ENCODE assay signal across 8 cellular contexts in genomic region chr13:100088282-100088647, GRCh38. TPM values are rescaled to one million over a fixed set of nuclear protein-coding genes. Genes with fewer than 3 reads are reported as not detected.
DNase-seq lines count a peak whose midpoint lies in the region; ATAC-seq and TF ChIP-seq lines count a peak whose summit lies in the region.

No MANE protein-coding gene starts in this region.

- H3K27me3 ChIP-seq in SK-N-SH (ENCODE audit: insufficient read depth) = no peaks in the 10 kb centered on the region
- no peaks in the 10 kb centered on the region for H3K27me3 ChIP-seq in prostate gland (replicated peaks; ENCODE audit: insufficient read depth)

- TF ChIP-seq RAD21 in SK-N-SH (IDR thresholded peaks at IDR 0.05; ENCODE audit: low read length) = no peak

- ATAC-seq in GM21367 (IDR thresholded peaks at IDR 0.05; ENCODE audit: unreplicated experiment) = no peak

- TF ChIP-seq CTCF in GM12865 (IDR thresholded peaks at IDR 0.05; ENCODE audit: insufficient read depth, low read depth, low read length, missing control alignments) (no peak), SK-N-SH (IDR thresholded peaks at IDR 0.05) (no peak), fibroblast of the aortic adventitia (IDR thresholded peaks at IDR 0.05; ENCODE audit: insufficient read depth, low read length) (no peak), prostate gland (IDR thresholded peaks at IDR 0.05) (no peak)

- peak overlapping the region; percentile 70; the same call in 1 of the 2 replicates for H3K9ac ChIP-seq in SK-N-SH

- H2AFZ ChIP-seq in SK-N-SH (ENCODE audit: low read depth) = peak overlapping the region; percentile 86

- H3K9me2 ChIP-seq in SK-N-SH = no peaks in the 10 kb centered on the region

- peak overlapping the region; percentile 72 for H3K4me2 ChIP-seq in SK-N-SH

- WGBS in SK-N-SH (ENCODE audit: low lambda C conversion rate) = 37% methylated on average over 12 of the region's 12 CpGs
- WGBS in prostate gland = 40% methylated on average over 12 of the region's 12 CpGs

- H3F3A ChIP-seq in SK-N-SH (replicated peaks; ENCODE audit: insufficient read depth) = no peaks in the 10 kb centered on the region

- TF ChIP-seq POLR2A in prostate gland (IDR thresholded peaks at IDR 0.05) = no peak

- no peak for DNase-seq in GM12865 (ENCODE audit: low read depth)
- DNase-seq in SK-N-SH = no peak
- no peak for DNase-seq in fibroblast of the aortic adventitia (ENCODE audit: low read depth)
- no peak for DNase-seq in prostate gland (ENCODE audit: low spot score)
- DNase-seq in mesenteric fat pad (ENCODE audit: low spot score) = no peak
- DNase-seq in activated CD4-positive, CD25-positive, alpha-beta regulatory T cell (lab: John Stamatoyannopoulos, UW) = no peak
- DNase-seq in activated naive CD4-positive, alpha-beta T cell treated with Interleukin-2 at 50 U/mL for 16 hours = no peak

- POLR2A ChIA-PET in SK-N-SH (lab: Yijun Ruan, JAX) = no interaction called here

- intact Hi-C loops in prostate gland (cut with DNase I) = no loop called here

- H3K4me1 ChIP-seq in SK-N-SH (ENCODE audit: control insufficient read depth in 1 of 2, insufficient read depth in 2 of 2, low read depth in 1 of 2, low read length in 1 of 2) (peaks cover 6 to 9% of the 10 kb centered on the region in 2 experiments; a peak in 3 of 4 replicates), prostate gland (replicated peaks) (no peaks in the 10 kb centered on the region)

- H3K79me2 ChIP-seq in SK-N-SH (ENCODE audit: insufficient read depth) = peaks cover 51% of the 10 kb centered on the region

- TF ChIP-seq EP300 in SK-N-SH (IDR thresholded peaks at IDR 0.05; ENCODE audit: borderline replicate concordance in 1 of 2, low read depth in 1 of 2, low read length in 1 of 2) = no peak

- CTCF ChIA-PET in SK-N-SH (lab: Yijun Ruan, JAX) = interaction anchor here (1.2 to 1.6 kb wide), 3 partner anchors 13 to 189 kb away, joined by 3 to 5 read pairs (median 3); no protein-coding TSS in a partner anchor

- no peaks in the 10 kb centered on the region for H3K36me3 ChIP-seq in SK-N-SH (replicated peaks in 1 of 2; ENCODE audit: control insufficient read depth in 1 of 2, insufficient read depth in 2 of 2, low read length in 1 of 2)
- no peaks in the 10 kb centered on the region for H3K36me3 ChIP-seq in prostate gland

- peaks cover 17% of the 10 kb centered on the region for H4K20me1 ChIP-seq in SK-N-SH (ENCODE audit: insufficient read depth)

- H3K27ac ChIP-seq in SK-N-SH (ENCODE audit: low read depth in 2 of 2, low read length in 1 of 2) (peak overlapping the region; percentile 56 to 68; a peak in 3 of 4 replicates), prostate gland (peak overlapping the region; percentile 90 to 91)

- H3K4me3 ChIP-seq in GM12865 (ENCODE audit: low read depth, low read length) (peak overlapping the region; percentile 76), SK-N-SH (ENCODE audit: low read depth in 2 of 2, low read length in 1 of 2) (peak overlapping the region; percentile 79 to 94), fibroblast of the aortic adventitia (ENCODE audit: low read depth, low read length) (peak overlapping the region; percentile 96), prostate gland (peak overlapping the region; percentile 83 to 85)

- H3K9me3 ChIP-seq in SK-N-SH (no peaks in the 10 kb centered on the region), prostate gland (no peaks in the 10 kb centered on the region)

TF ChIP-seq in SK-N-SH, 30 proteins besides CTCF, POLR2A, EP300 and RAD21:
- TF ChIP-seq MXI1 (IDR thresholded peaks at IDR 0.05; ENCODE audit: low read depth, low read length) (no peak), MAX (IDR thresholded peaks at IDR 0.05; ENCODE audit: low read depth) (no peak), FOXJ3 (CRISPR knock-in tag; IDR thresholded peaks at IDR 0.05) (no peak), YY1 (IDR thresholded peaks at IDR 0.05; ENCODE audit: low read depth) (no peak), POLR2AphosphoS5 (IDR thresholded peaks at IDR 0.05; ENCODE audit: low read depth, low read length) (no peak), TAF1 (IDR thresholded peaks at IDR 0.05; ENCODE audit: borderline replicate concordance, low read depth, low read length) (no peak), IRF3 (IDR thresholded peaks at IDR 0.05; ENCODE audit: low read depth, low read length) (no peak), RCOR1 (IDR thresholded peaks at IDR 0.05; ENCODE audit: low read length) (no peak), NFIC (IDR thresholded peaks at IDR 0.05; ENCODE audit: borderline replicate concordance) (no peak), TEAD4 (IDR thresholded peaks at IDR 0.05; ENCODE audit: borderline replicate concordance, insufficient read depth) (no peak), CHD2 (IDR thresholded peaks at IDR 0.05; ENCODE audit: low read length, partially characterized antibody) (no peak), EZH2phosphoT487 (IDR thresholded peaks at IDR 0.05; ENCODE audit: borderline replicate concordance, low read depth) (no peak), NRF1 (IDR thresholded peaks at IDR 0.05; ENCODE audit: low read depth, low read length) (no peak), ZBTB33 (IDR thresholded peaks at IDR 0.05; ENCODE audit: borderline replicate concordance, low read depth) (no peak), RXRA (IDR thresholded peaks at IDR 0.05; ENCODE audit: borderline replicate concordance, low read depth) (no peak), MEF2A (IDR thresholded peaks at IDR 0.05; ENCODE audit: borderline replicate concordance, low read depth) (no peak), PBX3 (IDR thresholded peaks at IDR 0.05) (no peak), JUND (IDR thresholded peaks at IDR 0.05) (no peak), SIN3A (IDR thresholded peaks at IDR 0.05; ENCODE audit: borderline replicate concordance, low read depth, low read length) (no peak)

RNA-seq across cellular contexts. Expression of gene PCCA, which starts 0.6 kb away (rescaled TPM):
- polyA plus RNA-seq in SK-N-SH (2012; rRNA removed) = 6.8 and 7.3 TPM in 2 replicates
- 8.7 and 9.8 TPM in 2 replicates for polyA plus RNA-seq in SK-N-SH (2012; cell fraction: cytosol; rRNA removed)
- 8.0 and 11.3 TPM in 2 replicates for polyA plus RNA-seq in SK-N-SH (2012; cell fraction: nucleus; rRNA removed)
- total RNA-seq in fibroblast of the aortic adventitia (ENCODE audit: low replicate concordance) (22.1 and 23.8 TPM in 2 replicates), prostate gland (10 to 100 TPM; 52.7 to 66.4 TPM), mesenteric fat pad (53.6 TPM)
